In genomic region chr3:14884665-14885064, GRCh38 we compare ENCODE assay signal across 22 cellular contexts.
DNase-seq lines count a peak whose midpoint lies in the region; ATAC-seq and TF ChIP-seq lines count a peak whose summit lies in the region.
"Had no signal": no experiment of that assay in that cellular context is flagged by ENCODE, and none has a peak within 500 bp of the region (broad histone marks: within the 10 kb centered on the region; RNA-seq: fewer than 3 reads in every experiment).

No MANE protein-coding gene starts in this region.

- peaks cover 11 to 14% of the 10 kb centered on the region in 2 donors for H3K27me3 Mint-ChIP-seq in CD8-positive, alpha-beta memory T cell
- H3K27me3 Mint-ChIP-seq in endothelial cell (ENCODE audit: unreplicated experiment): peaks cover 14% of the 10 kb centered on the region
- H3K27me3 Mint-ChIP-seq in natural killer cell (ENCODE audit: low read depth in 2 of 2): peaks cover 26 to 29% of the 10 kb centered on the region in 2 donors
- H3K27me3 Mint-ChIP-seq: stimulated activated naive CD8-positive, alpha-beta T cell treated with anti-CD3 and anti-CD28 coated beads, Interleukin-15, Interleukin-2, amounts not matched to agents 100 ng/mL and 50 ng/mL, for 24 hours had no signal

- POLR2A ChIA-PET in CD8-positive, alpha-beta memory T cell (lab: Charles Lee): no interaction called here

- ATAC-seq in natural killer cell (no peak), GM21528 (IDR thresholded peaks at IDR 0.05; ENCODE audit: low FRiP score, unreplicated experiment) (no peak)

- no peaks in the 10 kb centered on the region for H3K36me3 ChIP-seq in CD8-positive, alpha-beta memory T cell (ENCODE audit: insufficient read depth, low read length)

- H3K27ac Mint-ChIP-seq in CD8-positive, alpha-beta memory T cell: peak overlapping the region in 2 of 8 donors; percentile 32 to 54
- peak overlapping the region; percentile 2 for H3K27ac Mint-ChIP-seq in endothelial cell (ENCODE audit: unreplicated experiment)
- no peak overlapping the region for H3K27ac Mint-ChIP-seq in natural killer cell
- H3K27ac Mint-ChIP-seq: nephron progenitor cell; progenitor cell of endocrine pancreas; stimulated activated naive CD8-positive, alpha-beta T cell treated with anti-CD3 and anti-CD28 coated beads, Interleukin-15, Interleukin-2, amounts not matched to agents 100 ng/mL and 50 ng/mL, for 24 hours; type B pancreatic cell had no signal

- peaks cover 63% of the 10 kb centered on the region for H3K4me1 ChIP-seq in CD8-positive, alpha-beta memory T cell (ENCODE audit: insufficient read depth, low read length)

- no peaks in the 10 kb centered on the region for H3K36me3 Mint-ChIP-seq in CD8-positive, alpha-beta memory T cell
- H3K36me3 Mint-ChIP-seq in endothelial cell (ENCODE audit: low read depth, unreplicated experiment): peaks cover 58% of the 10 kb centered on the region
- no peaks in the 10 kb centered on the region for H3K36me3 Mint-ChIP-seq in natural killer cell
- H3K36me3 Mint-ChIP-seq: type B pancreatic cell had no signal

- no peak overlapping the region for H3K27ac ChIP-seq in CD8-positive, alpha-beta memory T cell (ENCODE audit: low read depth, low read length)
- H3K27ac ChIP-seq: C4-2B, HL-60 had no signal

- peak overlapping the region in 5 of 7 donors; percentile 42 to 66 (median 57) for H3K4me3 Mint-ChIP-seq in CD8-positive, alpha-beta memory T cell
- H3K4me3 Mint-ChIP-seq in endothelial cell (ENCODE audit: unreplicated experiment): peak overlapping the region; percentile 27
- H3K4me3 Mint-ChIP-seq in natural killer cell: no peak overlapping the region
- H3K4me3 Mint-ChIP-seq: nephron progenitor cell; stimulated activated naive CD8-positive, alpha-beta T cell treated with anti-CD3 and anti-CD28 coated beads, Interleukin-15, Interleukin-2, amounts not matched to agents 100 ng/mL and 50 ng/mL, for 24 hours; type B pancreatic cell had no signal

- H3K27me3 ChIP-seq in CD8-positive, alpha-beta memory T cell (ENCODE audit: insufficient read depth, low read length, poor library complexity, severe bottlenecking): no peaks in the 10 kb centered on the region

- intact Hi-C loops in natural killer cell (cut with micrococcal nuclease): no loop called here

- H3K9me3 ChIP-seq in CD8-positive, alpha-beta memory T cell (ENCODE audit: low read length): no peaks in the 10 kb centered on the region

- peak; percentile 29 for DNase-seq in activated CD4-positive, alpha-beta T cell treated with anti-CD3 and anti-CD28 coated beads for 48 hours
- DNase-seq in activated CD4-positive, alpha-beta T cell treated with anti-CD3 and anti-CD28 coated beads for 4 hours: no peak
- peak in 1 of 5 donors; percentile 23 for DNase-seq in CD8-positive, alpha-beta memory T cell
- DNase-seq in UCSD-AML1 (lab: John Stamatoyannopoulos, UW; ENCODE audit: unreplicated experiment) (peak; percentile 36), endothelial cell (ENCODE audit: low spot score) (no peak), natural killer cell (no peak), occipital lobe (lab: John Stamatoyannopoulos, UW) (no peak)
- DNase-seq: amygdala, caudate nucleus, DMS79, head of caudate nucleus, mammary epithelial cell, NCI-H1092, NCI-H2107, NCI-H526 treated with DMSO at 0.1 percent for 48 hours, nephron progenitor cell had no signal

- TF ChIP-seq CTCF in endothelial cell (IDR thresholded peaks at IDR 0.05; ENCODE audit: unreplicated experiment): no peak
- no peak for TF ChIP-seq CTCF in natural killer cell (IDR thresholded peaks at IDR 0.05)

- H3K9me3 Mint-ChIP-seq in CD8-positive, alpha-beta memory T cell: no peaks in the 10 kb centered on the region
- no peaks in the 10 kb centered on the region for H3K9me3 Mint-ChIP-seq in endothelial cell (ENCODE audit: unreplicated experiment)
- no peaks in the 10 kb centered on the region for H3K9me3 Mint-ChIP-seq in natural killer cell
- H3K9me3 Mint-ChIP-seq: nephron progenitor cell; stimulated activated naive CD8-positive, alpha-beta T cell treated with anti-CD3 and anti-CD28 coated beads, Interleukin-15, Interleukin-2, amounts not matched to agents 100 ng/mL and 50 ng/mL, for 24 hours; type B pancreatic cell had no signal

- CTCF ChIA-PET in CD8-positive, alpha-beta memory T cell (lab: Charles Lee): no interaction called here

- H3K4me1 Mint-ChIP-seq in CD8-positive, alpha-beta memory T cell: peaks cover 22 to 68% (median 33%) of the 10 kb centered on the region in 3 donors
- H3K4me1 Mint-ChIP-seq in endothelial cell (ENCODE audit: unreplicated experiment): peaks cover 22% of the 10 kb centered on the region
- H3K4me1 Mint-ChIP-seq in natural killer cell: peaks cover 12 to 13% of the 10 kb centered on the region in 2 donors

- peak overlapping the region; percentile 42 for H3K4me3 ChIP-seq in CD8-positive, alpha-beta memory T cell (ENCODE audit: low read length)

Comparison
In these comparisons a context has a peak if more than half of its experiments do, and no peak if none do; other contexts are left out.
1. DNase-seq: peak in activated CD4-positive, alpha-beta T cell treated with anti-CD3 and anti-CD28 coated beads for 48 hours (single experiment) and UCSD-AML1 (single experiment); none in activated CD4-positive, alpha-beta T cell treated with anti-CD3 and anti-CD28 coated beads for 4 hours (0 of 2), endothelial cell (single experiment), natural killer cell (single experiment) and occipital lobe (single experiment).